Comparison of ENCODE assay signal across 16 cellular contexts in genomic region chr22:38212442-38212841, GRCh38.
"Had no signal": no experiment of that assay in that cellular context is flagged by ENCODE, and none has a peak within 500 bp of the region (broad histone marks: within the 10 kb centered on the region; RNA-seq: fewer than 3 reads in every experiment).

No MANE protein-coding gene starts in this region.

- H3K27me3 Mint-ChIP-seq: activated T-cell treated with anti-CD3 and anti-CD28 coated beads, Interleukin-2, amount 50 U/mL, for 24 hours had no signal

- H3K27me3 ChIP-seq: colonic mucosa, gastrocnemius medialis, heart left ventricle, left lung, stomach had no signal

- H3K36me3 ChIP-seq: colonic mucosa had no signal

- H3K27ac ChIP-seq: colonic mucosa, heart left ventricle, psoas muscle had no signal

- H3K27ac Mint-ChIP-seq: activated CD4-positive, alpha-beta T cell treated with anti-CD3 and anti-CD28 coated beads, Interleukin-2, amount 10 ng/mL, durations not matched to agents 7 days and 5 days; activated CD8-positive, alpha-beta T cell treated with anti-CD3 and anti-CD28 coated beads, Interleukin-2, amount 10 ng/mL, durations not matched to agents 7 days and 5 days; activated naive CD4-positive, alpha-beta T cell treated with anti-CD3 and anti-CD28 coated beads for 36 hours; activated T-cell treated with anti-CD3 and anti-CD28 coated beads, Interleukin-2, amount 50 U/mL, for 24 hours; brain had no signal

- ATAC-seq: activated CD4-positive, CD25-positive, alpha-beta regulatory T cell treated with anti-CD3 and anti-CD28 coated beads, Interleukin-2, amount 50 U/mL, for 24 hours; activated CD8-positive, alpha-beta T cell treated with anti-CD3 and anti-CD28 coated beads, Interleukin-2, amount 10 ng/mL, durations not matched to agents 7 days and 5 days; gastrocnemius medialis; heart left ventricle; left lung; psoas muscle; right cardiac atrium had no signal

- DNase-seq: activated CD4-positive, alpha-beta T cell treated with anti-CD3 and anti-CD28 coated beads, Interleukin-2, amount 10 ng/mL, durations not matched to agents 7 days and 5 days; activated CD8-positive, alpha-beta T cell treated with anti-CD3 and anti-CD28 coated beads, Interleukin-2, amount 10 ng/mL, durations not matched to agents 7 days and 5 days; activated naive CD4-positive, alpha-beta T cell treated with anti-CD3 and anti-CD28 coated beads for 36 hours; activated T-cell treated with anti-CD3 and anti-CD28 coated beads, Interleukin-2, amount 50 U/mL, for 24 hours; anterior cingulate cortex; central memory CD4-positive, alpha-beta T cell; colonic mucosa; gastrocnemius medialis; heart left ventricle; left lung; midbrain; psoas muscle; right cardiac atrium; stomach had no signal

- H3K4me3 Mint-ChIP-seq: activated CD4-positive, alpha-beta T cell treated with anti-CD3 and anti-CD28 coated beads, Interleukin-2, amount 10 ng/mL, durations not matched to agents 7 days and 5 days; activated CD8-positive, alpha-beta T cell treated with anti-CD3 and anti-CD28 coated beads, Interleukin-2, amount 10 ng/mL, durations not matched to agents 7 days and 5 days; activated naive CD4-positive, alpha-beta T cell treated with anti-CD3 and anti-CD28 coated beads for 36 hours; activated T-cell treated with anti-CD3 and anti-CD28 coated beads, Interleukin-2, amount 50 U/mL, for 24 hours had no signal

- H3K9me3 Mint-ChIP-seq: activated CD4-positive, alpha-beta T cell treated with anti-CD3 and anti-CD28 coated beads, Interleukin-2, amount 10 ng/mL, durations not matched to agents 7 days and 5 days; activated naive CD4-positive, alpha-beta T cell treated with anti-CD3 and anti-CD28 coated beads for 36 hours; activated T-cell treated with anti-CD3 and anti-CD28 coated beads, Interleukin-2, amount 50 U/mL, for 24 hours had no signal

- H3K9me3 ChIP-seq: colonic mucosa, gastrocnemius medialis, heart left ventricle, left lung, psoas muscle, stomach had no signal

- H3K4me3 ChIP-seq: colonic mucosa, gastrocnemius medialis, heart left ventricle, left lung, psoas muscle, stomach had no signal

- H3K4me1 ChIP-seq: colonic mucosa had no signal
